ENCODE assay signal across 10 cellular contexts in the genomic region with DNA sequence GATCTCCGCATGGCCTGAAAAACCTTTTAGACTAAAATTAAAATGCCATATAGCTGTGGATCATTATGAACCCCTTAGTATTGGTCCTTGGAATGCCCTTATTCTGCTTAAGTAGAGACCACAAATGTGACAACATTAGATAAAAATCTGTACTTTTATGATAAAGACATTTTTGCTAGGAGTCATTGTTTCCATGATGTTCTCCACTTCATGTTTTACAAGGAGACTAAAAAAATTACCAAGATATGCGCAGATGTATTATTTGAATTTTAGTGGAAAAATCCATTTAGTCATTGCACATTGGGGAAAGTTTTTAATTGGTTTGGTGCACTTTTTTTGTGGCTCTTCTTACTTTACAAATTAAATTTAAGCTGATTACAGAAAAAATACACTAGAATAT. TPM values are rescaled to one million over a fixed set of nuclear protein-coding genes. Genes with fewer than 3 reads are reported as not detected.
DNase-seq lines count a peak whose midpoint lies in the region; ATAC-seq, FAIRE-seq and TF ChIP-seq lines count a peak whose summit lies in the region.
"Had no signal": no experiment of that assay in that cellular context is flagged by ENCODE, and none has a peak within 500 bp of the region (broad histone marks: within the 10 kb centered on the region; RNA-seq: fewer than 3 reads in every experiment).

No MANE protein-coding gene starts in this region.

- H3K4me3 ChIP-seq in BLaER1 = peak overlapping the region; percentile 79
- peak overlapping the region; percentile 82 for H3K4me3 ChIP-seq in HUES6 (ENCODE audit: low read depth, low read length)
- peak overlapping the region; percentile 82 to 84 for H3K4me3 ChIP-seq in kidney (ENCODE audit: low read length in 2 of 2)
- H3K4me3 ChIP-seq in ascending aorta = peak overlapping the region in 1 of 2 donors; percentile 64

- H3K9me3 Mint-ChIP-seq in activated naive CD4-positive, alpha-beta T cell treated with anti-CD3 and anti-CD28 coated beads, Interleukin-2, amount 50 U/mL, for 72 hours = no peaks in the 10 kb centered on the region

- no peak for FAIRE-seq in kidney (lab: Jason Lieb, UNC)

- peaks cover 92% of the 10 kb centered on the region for H3K27me3 ChIP-seq in BLaER1
- no peaks in the 10 kb centered on the region for H3K27me3 ChIP-seq in HUES6 (ENCODE audit: control insufficient read depth, insufficient read depth, low read length)
- H3K27me3 ChIP-seq in ascending aorta = no peaks in the 10 kb centered on the region

- H3K36me3 ChIP-seq in BLaER1 (peaks cover 6% of the 10 kb centered on the region; the same call in 1 of the 2 replicates), HUES6 (ENCODE audit: control insufficient read depth, insufficient read depth, low read length) (peaks cover 17% of the 10 kb centered on the region), kidney (ENCODE audit: control insufficient read depth in 1 of 2, insufficient read depth in 2 of 2, low read length in 2 of 2) (no peaks in the 10 kb centered on the region), ascending aorta (no peaks in the 10 kb centered on the region)

- H3K4me1 ChIP-seq in BLaER1 (peaks cover 14% of the 10 kb centered on the region; the same call in 1 of the 2 replicates), HUES6 (ENCODE audit: control insufficient read depth, insufficient read depth, low read length) (peaks cover 16% of the 10 kb centered on the region), kidney (ENCODE audit: control insufficient read depth in 1 of 2, insufficient read depth in 1 of 2, low read depth in 1 of 2, low read length in 2 of 2) (no peaks in the 10 kb centered on the region), ascending aorta (no peaks in the 10 kb centered on the region)

- peak overlapping the region; percentile 99 to 100 for H3K27ac Mint-ChIP-seq in activated naive CD4-positive, alpha-beta T cell treated with anti-CD3 and anti-CD28 coated beads, Interleukin-2, amount 50 U/mL, for 72 hours

- peak overlapping the region; percentile 64 for H3K4me2 ChIP-seq in BLaER1

- no peak for ATAC-seq in activated naive CD4-positive, alpha-beta T cell treated with anti-CD3 and anti-CD28 coated beads, Interleukin-2, amount 50 U/mL, for 72 hours
- ATAC-seq in HG03378 (IDR thresholded peaks at IDR 0.05; ENCODE audit: unreplicated experiment) = no peak

- intact Hi-C loops in kidney (cut with DNase I) = no loop called here
- intact Hi-C loops in ascending aorta (cut with DNase I) = no loop called here

- H3K9ac ChIP-seq in BLaER1 (peak overlapping the region; percentile 88), HUES6 (ENCODE audit: low read length) (peak overlapping the region; percentile 92), kidney (ENCODE audit: low read length in 2 of 2) (no peak overlapping the region)

- peaks cover 8% of the 10 kb centered on the region; the same call in 1 of the 2 replicates for H3K9me3 ChIP-seq in BLaER1
- no peaks in the 10 kb centered on the region for H3K9me3 ChIP-seq in HUES6 (ENCODE audit: control insufficient read depth, insufficient read depth, low read depth, low read length)
- H3K9me3 ChIP-seq in kidney (ENCODE audit: control insufficient read depth in 1 of 2, low read length in 2 of 2) = no peaks in the 10 kb centered on the region
- no peaks in the 10 kb centered on the region for H3K9me3 ChIP-seq in ascending aorta

- peaks cover 16 to 19% of the 10 kb centered on the region in 2 donors for H3K36me3 Mint-ChIP-seq in activated naive CD4-positive, alpha-beta T cell treated with anti-CD3 and anti-CD28 coated beads, Interleukin-2, amount 50 U/mL, for 72 hours

- peaks cover 52% of the 10 kb centered on the region; the same call in 1 of the 2 replicates for H4K20me1 ChIP-seq in BLaER1

- no peak for TF ChIP-seq CTCF in kidney (IDR thresholded peaks at IDR 0.05; ENCODE audit: borderline replicate concordance, extremely low read depth, insufficient read depth)
- no peak for TF ChIP-seq CTCF in ascending aorta (IDR thresholded peaks at IDR 0.05)

- DNase-seq in activated naive CD4-positive, alpha-beta T cell treated with anti-CD3 and anti-CD28 coated beads, Interleukin-2, amount 50 U/mL, for 72 hours (ENCODE audit: low spot score in 2 of 2) = no peak
- no peak for DNase-seq in kidney
- no peak for DNase-seq in NCI-H2107 treated with DMSO at 0.1 percent for 48 hours (lab: John Stamatoyannopoulos, UW; ENCODE audit: unreplicated experiment)
- DNase-seq in ascending aorta (ENCODE audit: low spot score in 2 of 2) = no peak
- no peak for DNase-seq in iPS-NIHi7 (ENCODE audit: extremely low spot score)
- DNase-seq: activated CD8-positive, alpha-beta memory T cell treated with anti-CD3 and anti-CD28 coated beads, Interleukin-2, amount 50 U/mL, for 4 hours; GF-D8 had no signal

- peak overlapping the region; percentile 53 for H3K27ac ChIP-seq in BLaER1
- no peak overlapping the region for H3K27ac ChIP-seq in HUES6 (ENCODE audit: low read depth, low read length)
- H3K27ac ChIP-seq in kidney (ENCODE audit: low read depth in 2 of 2, low read length in 2 of 2) = no peak overlapping the region
- no peak overlapping the region for H3K27ac ChIP-seq in ascending aorta

RNA-seq across cellular contexts. Expression of a gene that starts 1.8 kb away (rescaled TPM):
- total RNA-seq in activated naive CD4-positive, alpha-beta T cell treated with anti-CD3 and anti-CD28 coated beads, Interleukin-2, amount 50 U/mL, for 72 hours = 10 to 100 TPM; 45.6 to 79.0 TPM
- total RNA-seq in kidney (22.6 TPM), ascending aorta (5.9 TPM)
- 7.0 TPM for polyA plus RNA-seq in kidney (ENCODE audit: insufficient read depth, low read depth, low replicate concordance)

Comparison
In these comparisons a context has a peak if more than half of its experiments do, and no peak if none do; other contexts are left out.
1. H3K9ac ChIP-seq: peak in BLaER1 (single experiment) and HUES6 (single experiment); none in kidney (0 of 2).